ENCODE assay signal across 11 cellular contexts in the genomic region with DNA sequence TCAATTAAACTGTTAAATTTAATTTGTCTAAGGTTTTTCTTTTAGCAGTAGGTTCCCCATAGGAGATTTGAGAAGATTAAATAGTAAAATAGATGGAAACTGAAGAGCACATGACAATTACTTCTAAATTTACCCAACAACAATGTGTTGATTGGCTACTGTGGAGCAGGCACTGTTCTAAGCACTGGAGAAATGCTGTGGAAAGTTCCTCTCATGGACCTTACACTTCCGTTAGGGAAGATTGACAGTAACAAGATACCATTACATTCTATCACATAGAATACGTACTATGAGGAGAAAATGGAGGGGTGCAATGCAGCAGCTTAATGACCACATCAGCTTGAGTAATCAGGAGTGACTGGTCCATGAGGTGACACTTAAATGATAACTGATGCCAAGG. TPM values are rescaled to one million over a fixed set of nuclear protein-coding genes. Genes with fewer than 3 reads are reported as not detected.
"Had no signal": no experiment of that assay in that cellular context is flagged by ENCODE, and none has a peak within 500 bp of the region (broad histone marks: within the 10 kb centered on the region; RNA-seq: fewer than 3 reads in every experiment).

No MANE protein-coding gene starts in this region.

- H3K4me1 ChIP-seq: HAP-1 had no signal

- H3K27ac ChIP-seq: GM23248 had no signal

- DNase-seq: GM23248, GOT3, H7, H9, HCEC 1CT, HFFc6 had no signal

- H3K36me3 ChIP-seq: HAP-1 had no signal

- H3K9me3 ChIP-seq: HAP-1 had no signal

- H3K4me3 ChIP-seq: GM23248, GM23338, HAP-1 had no signal

- ATAC-seq: GM23338, HCT116 had no signal

RNA-seq across cellular contexts. Expression of gene STAB2, which starts 8.1 kb away (rescaled TPM):
- total RNA-seq: GM23248, H1, H4, H7, HFFc6 had no signal
- polyA plus RNA-seq: GM23248, GM23338, H1 had no signal
